17 cellular contexts compared by ENCODE assay signal in genomic region chr2:10333966-10334365, GRCh38. TPM values are rescaled to one million over a fixed set of nuclear protein-coding genes. Genes with fewer than 3 reads are reported as not detected.
DNase-seq lines count a peak whose midpoint lies in the region; ATAC-seq and TF ChIP-seq lines count a peak whose summit lies in the region.
"Had no signal": no experiment of that assay in that cellular context is flagged by ENCODE, and none has a peak within 500 bp of the region (broad histone marks: within the 10 kb centered on the region; RNA-seq: fewer than 3 reads in every experiment).

No MANE protein-coding gene starts in this region.

- intact Hi-C loops in activated CD8-positive, alpha-beta T cell treated with anti-CD3 and anti-CD28 coated beads for 36 hours (cut with micrococcal nuclease): no loop called here
- intact Hi-C loops in CD4-positive, alpha-beta memory T cell (cut with micrococcal nuclease): loop anchor here (10.0 kb wide), 1 partner anchor 209 kb away; the partner anchor contains the start of gene RRM2

- in situ Hi-C loops in G401 (cut with HindIII; ENCODE audit: low sequenced_read_pairs): no loop called here

- H3K27me3 ChIP-seq in CD4-positive, alpha-beta memory T cell (ENCODE audit: insufficient read depth, low read length): no peaks in the 10 kb centered on the region
- H3K27me3 ChIP-seq: SJCRH30 had no signal

- no peaks in the 10 kb centered on the region for H3K9me3 ChIP-seq in CD4-positive, alpha-beta memory T cell (ENCODE audit: control insufficient read depth in 1 of 2, low read length in 2 of 2)
- H3K9me3 ChIP-seq: SJCRH30 had no signal

- peaks cover 76% of the 10 kb centered on the region for H3K4me1 Mint-ChIP-seq in activated CD8-positive, alpha-beta T cell treated with anti-CD3 and anti-CD28 coated beads for 36 hours (ENCODE audit: low read depth)
- peaks cover 58% of the 10 kb centered on the region for H3K4me1 Mint-ChIP-seq in activated CD8-positive, alpha-beta T cell treated with anti-CD3 and anti-CD28 coated beads, Interleukin-2, amount 10 ng/mL, durations not matched to agents 7 days and 5 days (ENCODE audit: low read depth)
- H3K4me1 Mint-ChIP-seq in CD4-positive, alpha-beta memory T cell: peaks cover 47 to 83% (median 67%) of the 10 kb centered on the region in 4 donors
- H3K4me1 Mint-ChIP-seq in activated naive CD8-positive, alpha-beta T cell treated with anti-CD3 and anti-CD28 coated beads for 36 hours: peaks cover 70% of the 10 kb centered on the region
- H3K4me1 Mint-ChIP-seq in neural crest cell: peaks cover 43% of the 10 kb centered on the region

- CTCF ChIA-PET in activated CD8-positive, alpha-beta T cell treated with anti-CD3 and anti-CD28 coated beads for 36 hours (lab: Charles Lee): interaction anchor here (5.2 kb wide), 1 partner anchor 75 kb away, joined by 49 read pairs; no protein-coding TSS in a partner anchor
- CTCF ChIA-PET in activated CD8-positive, alpha-beta T cell treated with anti-CD3 and anti-CD28 coated beads, Interleukin-2, amount 10 ng/mL, durations not matched to agents 7 days and 5 days (lab: Charles Lee): interaction anchor here (1.0 kb wide), 1 partner anchor 75 kb away, joined by 6 read pairs; no protein-coding TSS in a partner anchor
- CTCF ChIA-PET in CD4-positive, alpha-beta memory T cell (lab: Charles Lee; ENCODE audit: partially characterized antibody): interaction anchor here (1.3 to 2.6 kb wide), 2 partner anchors 32 to 75 kb away, joined by 3 to 13 read pairs; no protein-coding TSS in a partner anchor

- DNase-seq in activated CD8-positive, alpha-beta T cell treated with anti-CD3 and anti-CD28 coated beads for 36 hours: no peak
- DNase-seq in activated CD8-positive, alpha-beta T cell treated with anti-CD3 and anti-CD28 coated beads, Interleukin-2, amount 10 ng/mL, durations not matched to agents 7 days and 5 days: no peak
- no peak for DNase-seq in CD4-positive, alpha-beta memory T cell
- DNase-seq in activated naive CD8-positive, alpha-beta T cell treated with anti-CD3 and anti-CD28 coated beads for 36 hours: no peak
- DNase-seq in neural crest cell (ENCODE audit: low read depth, low spot score): no peak
- no peak for DNase-seq in G401 (ENCODE audit: low spot score)
- DNase-seq in HUDEP-2 (lab: John Stamatoyannopoulos, UW; ENCODE audit: unreplicated experiment in 76 of 76): no peak
- no peak for DNase-seq in activated CD8-positive, alpha-beta memory T cell treated with anti-CD3 and anti-CD28 coated beads for 24 hours
- DNase-seq: Calu3, GM23248, HCEC 1CT, KBM-7, NCI-H1436 treated with DMSO at 0.1 percent for 48 hours, NCI-H2029 treated with DMSO at 0.1 percent for 48 hours, NCI-H446 treated with DMSO at 0.1 percent for 48 hours, NCI-H748 treated with DMSO at 0.1 percent for 48 hours had no signal

- H3K4me3 ChIP-seq in CD4-positive, alpha-beta memory T cell (ENCODE audit: low read length in 2 of 2): no peak overlapping the region
- H3K4me3 ChIP-seq: GM23248, SJCRH30 had no signal

- H3K27ac Mint-ChIP-seq in activated CD8-positive, alpha-beta T cell treated with anti-CD3 and anti-CD28 coated beads for 36 hours: peak overlapping the region; percentile 91
- H3K27ac Mint-ChIP-seq in activated CD8-positive, alpha-beta T cell treated with anti-CD3 and anti-CD28 coated beads, Interleukin-2, amount 10 ng/mL, durations not matched to agents 7 days and 5 days: no peak overlapping the region
- peak overlapping the region in 4 of 7 donors; percentile 43 to 67 (median 57) for H3K27ac Mint-ChIP-seq in CD4-positive, alpha-beta memory T cell
- H3K27ac Mint-ChIP-seq in activated naive CD8-positive, alpha-beta T cell treated with anti-CD3 and anti-CD28 coated beads for 36 hours: peak overlapping the region; percentile 98
- H3K27ac Mint-ChIP-seq in neural crest cell (ENCODE audit: unreplicated experiment): peak overlapping the region; percentile 6

- POLR2A ChIA-PET in activated CD8-positive, alpha-beta T cell treated with anti-CD3 and anti-CD28 coated beads for 36 hours (lab: Charles Lee): interaction anchor here (1.1 kb wide), 1 partner anchor 355 kb away, joined by 3 read pairs; no protein-coding TSS in a partner anchor
- POLR2A ChIA-PET in activated CD8-positive, alpha-beta T cell treated with anti-CD3 and anti-CD28 coated beads, Interleukin-2, amount 10 ng/mL, durations not matched to agents 7 days and 5 days (lab: Charles Lee): no interaction called here
- POLR2A ChIA-PET in CD4-positive, alpha-beta memory T cell (lab: Charles Lee; ENCODE audit: partially characterized antibody): interaction anchor here (0.6 to 10.2 kb wide), 2 partner anchors 24 to 30 kb away, joined by 3 to 362 read pairs; partner anchors contain the start of gene HPCAL1

- peaks cover 4% of the 10 kb centered on the region for H3K9me3 Mint-ChIP-seq in activated CD8-positive, alpha-beta T cell treated with anti-CD3 and anti-CD28 coated beads for 36 hours
- H3K9me3 Mint-ChIP-seq in activated CD8-positive, alpha-beta T cell treated with anti-CD3 and anti-CD28 coated beads, Interleukin-2, amount 10 ng/mL, durations not matched to agents 7 days and 5 days (ENCODE audit: insufficient read depth): no peaks in the 10 kb centered on the region
- no peaks in the 10 kb centered on the region for H3K9me3 Mint-ChIP-seq in CD4-positive, alpha-beta memory T cell
- peaks cover 6% of the 10 kb centered on the region for H3K9me3 Mint-ChIP-seq in activated naive CD8-positive, alpha-beta T cell treated with anti-CD3 and anti-CD28 coated beads for 36 hours
- H3K9me3 Mint-ChIP-seq in neural crest cell: no peaks in the 10 kb centered on the region

- no peaks in the 10 kb centered on the region for H3K36me3 ChIP-seq in CD4-positive, alpha-beta memory T cell (ENCODE audit: insufficient read depth, low read length)
- H3K36me3 ChIP-seq: SJCRH30 had no signal

- H3K4me3 Mint-ChIP-seq in activated CD8-positive, alpha-beta T cell treated with anti-CD3 and anti-CD28 coated beads for 36 hours: peak overlapping the region; percentile 94
- no peak overlapping the region for H3K4me3 Mint-ChIP-seq in activated CD8-positive, alpha-beta T cell treated with anti-CD3 and anti-CD28 coated beads, Interleukin-2, amount 10 ng/mL, durations not matched to agents 7 days and 5 days
- H3K4me3 Mint-ChIP-seq in CD4-positive, alpha-beta memory T cell: no peak overlapping the region
- peak overlapping the region; percentile 93 for H3K4me3 Mint-ChIP-seq in activated naive CD8-positive, alpha-beta T cell treated with anti-CD3 and anti-CD28 coated beads for 36 hours
- H3K4me3 Mint-ChIP-seq in neural crest cell: no peak overlapping the region

- H3K36me3 Mint-ChIP-seq in activated CD8-positive, alpha-beta T cell treated with anti-CD3 and anti-CD28 coated beads for 36 hours (ENCODE audit: low read depth): peaks cover 58% of the 10 kb centered on the region
- H3K36me3 Mint-ChIP-seq in activated CD8-positive, alpha-beta T cell treated with anti-CD3 and anti-CD28 coated beads, Interleukin-2, amount 10 ng/mL, durations not matched to agents 7 days and 5 days (ENCODE audit: low read depth): peaks cover 21% of the 10 kb centered on the region
- H3K36me3 Mint-ChIP-seq in CD4-positive, alpha-beta memory T cell: peaks cover 29 to 31% of the 10 kb centered on the region in 2 donors
- peaks cover 45% of the 10 kb centered on the region for H3K36me3 Mint-ChIP-seq in activated naive CD8-positive, alpha-beta T cell treated with anti-CD3 and anti-CD28 coated beads for 36 hours
- peaks cover 4% of the 10 kb centered on the region for H3K36me3 Mint-ChIP-seq in neural crest cell (ENCODE audit: low read depth)

- H3K27me3 Mint-ChIP-seq in activated CD8-positive, alpha-beta T cell treated with anti-CD3 and anti-CD28 coated beads for 36 hours: no peaks in the 10 kb centered on the region
- H3K27me3 Mint-ChIP-seq in activated CD8-positive, alpha-beta T cell treated with anti-CD3 and anti-CD28 coated beads, Interleukin-2, amount 10 ng/mL, durations not matched to agents 7 days and 5 days (ENCODE audit: low read depth): no peaks in the 10 kb centered on the region
- no peaks in the 10 kb centered on the region for H3K27me3 Mint-ChIP-seq in CD4-positive, alpha-beta memory T cell
- H3K27me3 Mint-ChIP-seq in activated naive CD8-positive, alpha-beta T cell treated with anti-CD3 and anti-CD28 coated beads for 36 hours: no peaks in the 10 kb centered on the region
- H3K27me3 Mint-ChIP-seq in neural crest cell (ENCODE audit: low read depth): no peaks in the 10 kb centered on the region

- TF ChIP-seq CTCF in activated CD8-positive, alpha-beta T cell treated with anti-CD3 and anti-CD28 coated beads for 36 hours (IDR thresholded peaks at IDR 0.05): no peak
- no peak for TF ChIP-seq CTCF in neural crest cell (conservative IDR thresholded peaks at IDR 0.05)

- no peak for ATAC-seq in activated CD8-positive, alpha-beta T cell treated with anti-CD3 and anti-CD28 coated beads for 36 hours
- no peak for ATAC-seq in activated CD8-positive, alpha-beta T cell treated with anti-CD3 and anti-CD28 coated beads, Interleukin-2, amount 10 ng/mL, durations not matched to agents 7 days and 5 days

- peaks cover 61% of the 10 kb centered on the region for H3K4me1 ChIP-seq in CD4-positive, alpha-beta memory T cell (ENCODE audit: insufficient read depth, low read length)

- no peak overlapping the region for H3K27ac ChIP-seq in CD4-positive, alpha-beta memory T cell (ENCODE audit: low read depth, low read length)
- H3K27ac ChIP-seq: GM23248, SJCRH30 had no signal

RNA-seq across cellular contexts. Expression of gene HPCAL1, which starts 31.3 kb away (rescaled TPM):
- 100 to 1,000 TPM; 166 to 170 TPM for total RNA-seq in activated CD8-positive, alpha-beta T cell treated with anti-CD3 and anti-CD28 coated beads for 36 hours
- total RNA-seq in activated CD8-positive, alpha-beta T cell treated with anti-CD3 and anti-CD28 coated beads, Interleukin-2, amount 10 ng/mL, durations not matched to agents 7 days and 5 days: 10 to 100 TPM; 55.8 to 56.6 TPM
- 10 to 100 TPM; 77.1 to 80.7 TPM for total RNA-seq in CD4-positive, alpha-beta memory T cell
- 100 to 1,000 TPM; 100 to 114 TPM for polyA plus RNA-seq in CD4-positive, alpha-beta memory T cell
- total RNA-seq in activated naive CD8-positive, alpha-beta T cell treated with anti-CD3 and anti-CD28 coated beads for 36 hours: 100 to 1,000 TPM; 100 to 105 TPM
- total RNA-seq in neural crest cell: 16.2 and 17.3 TPM in 2 replicates
- 12.7 and 34.8 TPM in 2 replicates for total RNA-seq in G401 (2014; rRNA removed; shearing (Covaris generic))

Comparison
In these comparisons a context has a peak if more than half of its experiments do, and no peak if none do; other contexts are left out.
1. H3K4me3 Mint-ChIP-seq: peak in activated CD8-positive, alpha-beta T cell treated with anti-CD3 and anti-CD28 coated beads for 36 hours (single experiment) and activated naive CD8-positive, alpha-beta T cell treated with anti-CD3 and anti-CD28 coated beads for 36 hours (single experiment); none in activated CD8-positive, alpha-beta T cell treated with anti-CD3 and anti-CD28 coated beads, Interleukin-2, amount 10 ng/mL, durations not matched to agents 7 days and 5 days (single experiment), CD4-positive, alpha-beta memory T cell (0 of 8) and neural crest cell (single experiment).